Comparison of ENCODE assay signal across 31 cellular contexts in the genomic region with DNA sequence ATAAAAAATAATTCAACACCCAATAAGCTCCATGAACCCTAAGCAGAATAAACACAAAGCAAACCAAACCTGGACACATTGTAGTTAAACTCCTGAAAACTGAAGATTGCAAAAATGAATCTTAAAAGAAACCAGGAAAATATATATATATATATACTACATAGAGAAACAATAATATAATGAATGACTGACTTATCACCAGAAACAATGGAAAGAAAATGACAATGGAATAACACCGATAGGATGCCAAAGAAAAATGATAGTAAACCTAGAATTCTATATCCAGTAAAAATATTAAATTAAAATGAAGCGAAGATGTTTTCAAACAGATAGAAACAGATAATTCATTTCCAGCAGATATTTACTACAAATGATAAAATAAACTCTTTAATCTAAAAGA.
"Had no signal": no experiment of that assay in that cellular context is flagged by ENCODE, and none has a peak within 500 bp of the region (broad histone marks: within the 10 kb centered on the region; RNA-seq: fewer than 3 reads in every experiment).

No MANE protein-coding gene starts in this region.

- H3K9me3 ChIP-seq: ovary, psoas muscle, suprapubic skin, testis, upper lobe of right lung, uterus had no signal

- H3K27me3 Mint-ChIP-seq: progenitor cell of endocrine pancreas, type B pancreatic cell had no signal

- H3K36me3 Mint-ChIP-seq: natural killer cell had no signal

- ATAC-seq: naive thymus-derived CD4-positive, alpha-beta T cell; natural killer cell; psoas muscle; right cardiac atrium; sciatic nerve; stimulated activated memory B cell treated with anti-CD40 and anti-IgM and Interleukin-4, amounts not matched to agents 10 μg/mL and 1 μg/mL and 100 μg/mL, for 72 hours; stimulated activated naive CD8-positive, alpha-beta T cell treated with anti-CD3 and anti-CD28 coated beads, Interleukin-15, amount 100 ng/mL, for 72 hours; stimulated activated naive CD8-positive, alpha-beta T cell treated with anti-CD3 and anti-CD28 coated beads, Interleukin-15, Interleukin-2, amounts not matched to agents 100 U/mL and 50 U/mL, for 24 hours; upper lobe of right lung had no signal

- H3K4me3 ChIP-seq: neural progenitor cell, ovary, psoas muscle, skin epidermis, smooth muscle cell, spleen, suprapubic skin, testis, transverse colon, upper lobe of right lung, uterus had no signal

- H3K4me1 ChIP-seq: neural progenitor cell, parathyroid adenoma, spleen, suprapubic skin, testis, upper lobe of right lung, uterus had no signal

- H3K27me3 ChIP-seq: neural progenitor cell, ovary, suprapubic skin, testis, transverse colon, upper lobe of right lung, uterus had no signal

- H2AFZ ChIP-seq: neural progenitor cell, parathyroid adenoma had no signal

- H3K4me2 ChIP-seq: neural progenitor cell, smooth muscle cell had no signal

- H3K4me1 Mint-ChIP-seq: natural killer cell; nephron; neural progenitor cell; stimulated activated memory B cell treated with anti-CD40 and anti-IgM and Interleukin-4, amounts not matched to agents 10 μg/mL and 1 μg/mL and 100 μg/mL, for 72 hours; stimulated activated naive CD8-positive, alpha-beta T cell treated with anti-CD3 and anti-CD28 coated beads, Interleukin-15, amount 100 ng/mL, for 72 hours had no signal

- H3K36me3 ChIP-seq: neural progenitor cell, ovary, spleen, suprapubic skin, transverse colon, upper lobe of right lung, uterus had no signal

- DNase-seq: naive thymus-derived CD4-positive, alpha-beta T cell; natural killer cell; occipital lobe; ovary; posterior cingulate gyrus; psoas muscle; right cardiac atrium; spleen; stimulated activated CD4-positive, alpha-beta T cell treated with anti-CD3 and anti-CD28 coated beads, Interleukin-12 subunit alpha, Interleukin-12 subunit beta, amount 100 ng/mL, for 4 hours; stimulated activated CD4-positive, alpha-beta T cell treated with anti-CD3 and anti-CD28 coated beads, Interleukin-1b, Interleukin-23, amount 100 ng/mL, for 48 hours; stimulated activated CD4-positive, alpha-beta T cell treated with anti-CD3 and anti-CD28 coated beads, Interleukin-4, amount 100 ng/mL, for 1 hour; stimulated activated CD4-positive, alpha-beta T cell treated with anti-CD3 and anti-CD28 coated beads, Interleukin-4, amount 100 ng/mL, for 4 hours; stimulated activated CD8-positive, alpha-beta memory T cell treated with anti-CD3 and anti-CD28 coated beads, Interleukin-4, amount 100 ng/mL, for 48 hours; stimulated activated naive CD4-positive, alpha-beta T cell; stimulated activated naive CD8-positive, alpha-beta T cell treated with anti-CD3 and anti-CD28 coated beads, Interleukin-15, amount 100 ng/mL, for 72 hours; stimulated activated naive CD8-positive, alpha-beta T cell treated with anti-CD3 and anti-CD28 coated beads, Interleukin-15, Interleukin-2, amounts not matched to agents 100 U/mL and 50 U/mL, for 24 hours; substantia nigra; testis; transverse colon; upper lobe of right lung; uterus had no signal

- H3K27ac ChIP-seq: neural progenitor cell, ovary, parathyroid adenoma, psoas muscle, skin epidermis, spleen, suprapubic skin, testis, transverse colon, upper lobe of right lung, uterus had no signal

- H3K9ac ChIP-seq: neural progenitor cell, parathyroid adenoma had no signal

- H3K4me3 Mint-ChIP-seq: naive thymus-derived CD4-positive, alpha-beta T cell; natural killer cell; nephron; neural progenitor cell; stimulated activated memory B cell treated with anti-CD40 and anti-IgM and Interleukin-4, amounts not matched to agents 10 μg/mL and 1 μg/mL and 100 μg/mL, for 72 hours; stimulated activated naive CD8-positive, alpha-beta T cell treated with anti-CD3 and anti-CD28 coated beads, Interleukin-15, amount 100 ng/mL, for 72 hours; type B pancreatic cell had no signal

- H3K27ac Mint-ChIP-seq: naive thymus-derived CD4-positive, alpha-beta T cell; natural killer cell; nephron; neural progenitor cell; progenitor cell of endocrine pancreas; stimulated activated memory B cell treated with anti-CD40 and anti-IgM and Interleukin-4, amounts not matched to agents 10 μg/mL and 1 μg/mL and 100 μg/mL, for 72 hours; type B pancreatic cell had no signal

- H3K79me2 ChIP-seq: parathyroid adenoma had no signal
